10 cellular contexts compared by ENCODE assay signal in genomic region chr14:68284834-68285233, GRCh38.
DNase-seq lines count a peak whose midpoint lies in the region; ATAC-seq and TF ChIP-seq lines count a peak whose summit lies in the region.
"Had no signal": no experiment of that assay in that cellular context is flagged by ENCODE, and none has a peak within 500 bp of the region (broad histone marks: within the 10 kb centered on the region; RNA-seq: fewer than 3 reads in every experiment).

No MANE protein-coding gene starts in this region.

- H3K9me3 ChIP-seq in left ventricle myocardium inferior (replicated peaks) (no peaks in the 10 kb centered on the region), skeletal muscle tissue (ENCODE audit: control insufficient read depth in 3 of 3, low read length in 3 of 3) (no peaks in the 10 kb centered on the region)

- H3K4me3 ChIP-seq in GM06990 (replicated peaks; ENCODE audit: low read depth, low read length) (no peak overlapping the region), left ventricle myocardium inferior (no peak overlapping the region), skeletal muscle tissue (ENCODE audit: low read length in 3 of 3) (no peak overlapping the region)

- TF ChIP-seq CTCF in GM06990 (IDR thresholded peaks at IDR 0.05; ENCODE audit: insufficient read depth, low read length, poor library complexity, severe bottlenecking) (no peak), left ventricle myocardium inferior (IDR thresholded peaks at IDR 0.05; ENCODE audit: borderline replicate concordance) (no peak)

- H3K9ac ChIP-seq in skeletal muscle tissue (ENCODE audit: low read depth in 1 of 3, low read length in 3 of 3), result no peak overlapping the region

- H3K36me3 ChIP-seq in GM06990 (ENCODE audit: control insufficient read depth, insufficient read depth, low read length) (no peaks in the 10 kb centered on the region), left ventricle myocardium inferior (no peaks in the 10 kb centered on the region), skeletal muscle tissue (ENCODE audit: control insufficient read depth in 3 of 3, insufficient read depth in 3 of 3, low read length in 3 of 3) (no peaks in the 10 kb centered on the region)

- H3K27ac Mint-ChIP-seq in T-cell, result peak overlapping the region; percentile 99

- POLR2A ChIA-PET in T-cell (lab: Charles Lee), result no interaction called here

- DNase-seq in GM06990 (ENCODE audit: extremely low read depth, insufficient read length) (peak; percentile 69), T-cell (no peak), left ventricle myocardium inferior (no peak), NCI-H524 treated with DMSO at 0.1 percent for 48 hours (lab: John Stamatoyannopoulos, UW) (no peak), posterior cingulate gyrus (no peak), NCI-H82 (lab: John Stamatoyannopoulos, UW) (no peak), NCI-H2171 (lab: John Stamatoyannopoulos, UW) (no peak)
- DNase-seq: NCI-H446 treated with DMSO at 0.1 percent for 48 hours had no signal

- no peaks in the 10 kb centered on the region for H3K36me3 Mint-ChIP-seq in T-cell

- peak overlapping the region; percentile 43 to 77 (median 50) for H3K4me3 Mint-ChIP-seq in T-cell

- H3K4me1 ChIP-seq in left ventricle myocardium inferior (peaks cover 29% of the 10 kb centered on the region), skeletal muscle tissue (ENCODE audit: control insufficient read depth in 3 of 3, insufficient read depth in 3 of 3, low read length in 3 of 3) (peaks cover 11 to 27% (median 12%) of the 10 kb centered on the region in 3 donors)

- no peaks in the 10 kb centered on the region for H3K27me3 ChIP-seq in GM06990 (replicated peaks; ENCODE audit: control insufficient read depth, insufficient read depth, low read length)
- no peaks in the 10 kb centered on the region for H3K27me3 ChIP-seq in left ventricle myocardium inferior (ENCODE audit: low read depth)
- H3K27me3 ChIP-seq in skeletal muscle tissue (ENCODE audit: control insufficient read depth in 3 of 3, insufficient read depth in 3 of 3, low read length in 3 of 3), result no peaks in the 10 kb centered on the region

- intact Hi-C loops in left ventricle myocardium inferior (cut with micrococcal nuclease), result no loop called here
- intact Hi-C loops in posterior cingulate gyrus (cut with DNase I), result no loop called here

- H3K27ac ChIP-seq in left ventricle myocardium inferior (replicated peaks), result peak overlapping the region; percentile 77
- peak overlapping the region; percentile 64 for H3K27ac ChIP-seq in skeletal muscle tissue (ENCODE audit: low read depth, low read length)

- no peak for ATAC-seq in T-cell (replicated peaks in 1 of 4)
- ATAC-seq: HepG2 had no signal

- H3K4me1 Mint-ChIP-seq in T-cell, result peaks cover 73 to 86% (median 85%) of the 10 kb centered on the region in 3 donors

- no peaks in the 10 kb centered on the region for H3K27me3 Mint-ChIP-seq in T-cell

- H3K9me3 Mint-ChIP-seq in T-cell, result peaks cover 0 to 4% (median 0%) of the 10 kb centered on the region in 3 donors

- CTCF ChIA-PET in T-cell (lab: Charles Lee), result interaction anchor here (0.7 to 1.0 kb wide), 2 partner anchors 559 to 670 kb away, joined by 3 read pairs; no protein-coding TSS in a partner anchor
